ENCODE assay signal across 8 cellular contexts in the genomic region with DNA sequence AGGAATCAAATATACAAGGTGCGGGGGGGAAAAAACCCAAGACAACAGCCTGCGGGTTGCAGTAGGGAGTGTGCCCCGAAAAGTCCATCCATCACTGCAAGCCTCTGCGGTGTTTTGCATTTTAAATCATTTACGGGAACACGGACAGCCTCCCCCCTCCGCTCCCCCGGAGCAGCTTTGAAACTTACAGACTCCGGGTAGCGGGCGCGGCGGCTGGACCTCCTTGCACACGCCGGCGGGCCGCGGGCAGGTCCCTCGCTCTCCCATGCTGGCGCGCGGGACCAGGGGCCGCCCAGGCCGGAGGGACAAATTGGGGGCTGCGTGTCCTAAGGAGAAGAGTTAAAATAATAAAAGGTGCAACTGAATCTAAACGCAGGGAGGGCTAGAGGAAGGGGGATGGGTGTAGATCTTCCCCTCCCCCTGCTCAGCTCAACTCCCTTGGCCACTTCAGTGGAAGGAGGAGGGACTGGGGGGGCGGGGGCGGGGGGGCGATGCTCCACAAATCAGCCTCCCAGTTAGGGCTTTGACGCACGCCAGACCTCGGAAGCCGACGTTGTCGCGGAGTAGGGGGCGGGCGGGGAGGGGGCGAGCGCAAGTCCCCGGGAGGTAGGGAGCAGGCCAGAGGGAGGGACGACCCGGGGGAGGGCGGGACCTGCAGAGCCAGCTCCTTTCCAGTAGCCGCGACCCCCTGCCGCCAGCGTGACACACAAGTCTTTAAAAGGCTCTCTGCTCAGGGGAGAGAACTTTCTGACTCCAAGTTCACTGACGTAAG. TPM values are rescaled to one million over a fixed set of nuclear protein-coding genes. Genes with fewer than 3 reads are reported as not detected.
DNase-seq lines count a peak whose midpoint lies in the region; ATAC-seq, FAIRE-seq and TF ChIP-seq lines count a peak whose summit lies in the region.

A gene (minus strand): TSS at position 349 of the 772 bp plus-strand sequence. CDS start 1,090 bp downstream, outside the sequence.

- FAIRE-seq in GM12891 (lab: Jason Lieb, UNC), result no peak

- H3K4me3 ChIP-seq in heart right ventricle (peak within 1 kb of the TSS; percentile 30 to 78 (median 70)), parathyroid adenoma (ENCODE audit: low read depth, low read length) (peak within 1 kb of the TSS; percentile 47)

- H3K27me3 ChIP-seq in heart right ventricle (peaks cover 0 to 51% (median 0%) of the 10 kb centered on the region in 7 donors), parathyroid adenoma (ENCODE audit: control insufficient read depth, insufficient read depth, low read length) (no peaks in the 10 kb centered on the region)

- intact Hi-C loops in heart right ventricle (cut with DNase I), result loop anchor here in 7 of 10 donors (2.0 to 5.0 kb wide), 7 partner anchors 38 to 168 kb away; a partner anchor contains a TSS

- peak within 1 kb of the TSS; percentile 64 for H3K4me2 ChIP-seq in parathyroid adenoma (ENCODE audit: low read length)

- no peaks in the 10 kb centered on the region for H3K79me2 ChIP-seq in parathyroid adenoma

- H3K36me3 ChIP-seq in heart right ventricle, result peaks cover 0 to 32% (median 0%) of the 10 kb centered on the region in 9 donors
- H3K36me3 ChIP-seq in parathyroid adenoma (ENCODE audit: control insufficient read depth, insufficient read depth, low read length), result no peaks in the 10 kb centered on the region

- H3K4me1 ChIP-seq in heart right ventricle, result peaks cover 0 to 39% (median 6%) of the 10 kb centered on the region in 9 donors
- H3K4me1 ChIP-seq in parathyroid adenoma, result no peaks in the 10 kb centered on the region

- no peak within 1 kb of the TSS for H3K9ac ChIP-seq in parathyroid adenoma

- 0 to 1% methylated on average over 49 of the region's 49 CpGs for WGBS in heart right ventricle, 2 donors

- peak; percentile 88 to 97 (median 94) for ATAC-seq in heart right ventricle
- ATAC-seq in GM19397 (IDR thresholded peaks at IDR 0.05; ENCODE audit: unreplicated experiment), result no peak

- no peak for TF ChIP-seq POLR2A in GM12891 (IDR thresholded peaks at IDR 0.05; ENCODE audit: low read depth, low read length)

- TF ChIP-seq CTCF in heart right ventricle (IDR thresholded peaks at IDR 0.05), result no peak
- no peak for TF ChIP-seq CTCF in parathyroid adenoma (IDR thresholded peaks at IDR 0.05)

- H3K27ac ChIP-seq in heart right ventricle (peak within 1 kb of the TSS; percentile 82 to 97 (median 91)), parathyroid adenoma (peak within 1 kb of the TSS; percentile 30)

- peak; percentile 53 for DNase-seq in activated CD8-positive, alpha-beta memory T cell treated with anti-CD3 and anti-CD28 coated beads, Interleukin-2, amount 50 U/mL, for 48 hours
- no peak for DNase-seq in activated CD8-positive, alpha-beta memory T cell treated with anti-CD3 and anti-CD28 coated beads, Interleukin-2, amount 50 U/mL, for 4 hours
- peak; percentile 21 to 22 for DNase-seq in activated T-cell treated with anti-CD3 and anti-CD28 coated beads, Interleukin-2, amount 50 U/mL, for 48 hours
- DNase-seq in heart right ventricle (peak; percentile 90 to 92), GM12891 (ENCODE audit: insufficient read length, low spot score) (no peak)
- no peak for DNase-seq in effector CD4-positive, alpha-beta T cell

- peak within 1 kb of the TSS; percentile 61 for H2AFZ ChIP-seq in parathyroid adenoma

- H3K9me3 ChIP-seq in heart right ventricle (no peaks in the 10 kb centered on the region), parathyroid adenoma (ENCODE audit: control insufficient read depth, low read length) (no peaks in the 10 kb centered on the region)

TF ChIP-seq in GM12891, 5 proteins besides CTCF, POLR2A, EP300 and RAD21:
- TF ChIP-seq POLR2AphosphoS5 (IDR thresholded peaks at IDR 0.05; ENCODE audit: low read depth, low read length), result no peak
- no peak for TF ChIP-seq SPI1 (IDR thresholded peaks at IDR 0.05; ENCODE audit: low read depth, low read length)
- TF ChIP-seq TAF1 (IDR thresholded peaks at IDR 0.05; ENCODE audit: low read depth, low read length), result no peak
- TF ChIP-seq POU2F2 (IDR thresholded peaks at IDR 0.05; ENCODE audit: low read depth, low read length), result no peak
- no peak for TF ChIP-seq PAX5 (IDR thresholded peaks at IDR 0.05; ENCODE audit: insufficient read depth, low read length, severe bottlenecking)
TF ChIP-seq in GM12891: peak in this region for 0.

RNA-seq across cellular contexts. Expression of the gene that starts here (rescaled TPM):
- 100 to 1,000 TPM in 2 of 10 donors, 10 to 100 TPM in 8; 46.0 to 128 (median 54.8) TPM for total RNA-seq in heart right ventricle
- polyA plus RNA-seq in heart right ventricle, result 10 to 100 TPM; 13.8 to 87.8 TPM
- polyA plus RNA-seq in GM12891 (2012; ENCODE audit: low read depth, missing spikeins), result not detected

Comparison
In these comparisons a context has a peak if more than half of its experiments do, and no peak if none do; other contexts are left out.
1. DNase-seq: peak in activated CD8-positive, alpha-beta memory T cell treated with anti-CD3 and anti-CD28 coated beads, Interleukin-2, amount 50 U/mL, for 48 hours (single experiment), activated T-cell treated with anti-CD3 and anti-CD28 coated beads, Interleukin-2, amount 50 U/mL, for 48 hours (2 of 2) and heart right ventricle (2 of 2); none in activated CD8-positive, alpha-beta memory T cell treated with anti-CD3 and anti-CD28 coated beads, Interleukin-2, amount 50 U/mL, for 4 hours (single experiment), GM12891 (single experiment) and effector CD4-positive, alpha-beta T cell (single experiment).